Comparison of ENCODE assay signal across 23 cellular contexts in genomic region chr1:213585402-213585801, GRCh38.
"Had no signal": no experiment of that assay in that cellular context is flagged by ENCODE, and none has a peak within 500 bp of the region (broad histone marks: within the 10 kb centered on the region; RNA-seq: fewer than 3 reads in every experiment).

No MANE protein-coding gene starts in this region.

- DNase-seq: activated CD4-positive, alpha-beta T cell treated with anti-CD3 and anti-CD28 coated beads for 4 hours; activated CD4-positive, alpha-beta T cell treated with anti-CD3 and anti-CD28 coated beads, Interleukin-2, amount 50 U/mL, for 4 hours; activated CD4-positive, CD25-positive, alpha-beta regulatory T cell; activated naive CD4-positive, alpha-beta T cell; activated T-cell treated with anti-CD3 and anti-CD28 coated beads for 4 hours; activated T-cell treated with anti-CD3 and anti-CD28 coated beads, Interleukin-2, amount 50 U/mL, for 72 hours; cortex of kidney; foreskin fibroblast; head of caudate nucleus; hippocampal formation; lower lobe of right lung; mesenchymal stem cell; naive B cell; nucleus accumbens; psoas muscle; spleen; T-helper 1 cell; upper lobe of left lung had no signal

- H3K27ac Mint-ChIP-seq: activated naive CD4-positive, alpha-beta T cell treated with anti-CD3 and anti-CD28 coated beads, Interleukin-2, amount 50 U/mL, for 72 hours; activated T-cell treated with anti-CD3 and anti-CD28 coated beads, Interleukin-2, amount 50 U/mL, for 72 hours; naive B cell; stimulated activated naive CD8-positive, alpha-beta T cell treated with anti-CD3 and anti-CD28 coated beads, Interleukin-15, Interleukin-2, amounts not matched to agents 100 ng/mL and 50 ng/mL, for 24 hours had no signal

- H3K4me3 Mint-ChIP-seq: activated T-cell treated with anti-CD3 and anti-CD28 coated beads, Interleukin-2, amount 50 U/mL, for 72 hours; naive B cell; stimulated activated naive CD8-positive, alpha-beta T cell treated with anti-CD3 and anti-CD28 coated beads, Interleukin-15, Interleukin-2, amounts not matched to agents 100 ng/mL and 50 ng/mL, for 24 hours had no signal

- H3K36me3 Mint-ChIP-seq: activated naive CD4-positive, alpha-beta T cell treated with anti-CD3 and anti-CD28 coated beads, Interleukin-2, amount 50 U/mL, for 72 hours; naive B cell had no signal

- H3K36me3 ChIP-seq: lower lobe of right lung, spleen, upper lobe of left lung, vagina had no signal

- H3K4me1 Mint-ChIP-seq: naive B cell had no signal

- H3K27ac ChIP-seq: lower lobe of right lung, parathyroid adenoma, psoas muscle, spleen, upper lobe of left lung, vagina had no signal

- H3K9ac ChIP-seq: parathyroid adenoma had no signal

- H3K27me3 ChIP-seq: spleen, upper lobe of left lung, vagina had no signal

- H3K4me3 ChIP-seq: lower lobe of right lung, psoas muscle, spleen, upper lobe of left lung, vagina had no signal

- H3K4me1 ChIP-seq: lower lobe of right lung, parathyroid adenoma, psoas muscle, spleen, upper lobe of left lung, vagina had no signal

- ATAC-seq: esophagus mucosa, psoas muscle had no signal

- H3K27me3 Mint-ChIP-seq: naive B cell; stimulated activated naive CD8-positive, alpha-beta T cell treated with anti-CD3 and anti-CD28 coated beads, Interleukin-15, Interleukin-2, amounts not matched to agents 100 ng/mL and 50 ng/mL, for 24 hours had no signal

- H3K9me3 ChIP-seq: lower lobe of right lung, psoas muscle, spleen, upper lobe of left lung, vagina had no signal

- H3K9me3 Mint-ChIP-seq: activated naive CD4-positive, alpha-beta T cell treated with anti-CD3 and anti-CD28 coated beads, Interleukin-2, amount 50 U/mL, for 72 hours; activated T-cell treated with anti-CD3 and anti-CD28 coated beads, Interleukin-2, amount 50 U/mL, for 72 hours; stimulated activated naive CD8-positive, alpha-beta T cell treated with anti-CD3 and anti-CD28 coated beads, Interleukin-15, Interleukin-2, amounts not matched to agents 100 ng/mL and 50 ng/mL, for 24 hours had no signal
